In the genomic region with DNA sequence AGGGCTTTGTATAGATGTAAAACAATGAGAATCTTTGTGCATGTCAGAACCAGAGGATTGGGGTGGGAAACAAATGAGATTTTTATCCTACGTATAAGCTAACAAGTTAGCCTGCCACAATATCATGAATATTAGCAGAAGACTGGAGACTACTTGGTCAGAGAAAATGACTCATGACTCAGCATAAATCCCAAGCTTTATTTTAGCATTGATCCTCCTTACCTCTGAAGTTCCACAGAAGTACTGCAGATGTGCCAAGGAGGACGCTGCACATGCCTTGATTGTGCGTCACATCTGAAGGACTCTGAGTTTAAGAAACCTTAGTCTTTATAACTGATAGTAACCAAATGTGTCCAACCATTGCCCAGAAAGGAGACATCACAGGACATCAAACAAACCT, we compare ENCODE assay signal across 18 cellular contexts.
DNase-seq lines count a peak whose midpoint lies in the region; ATAC-seq, FAIRE-seq and TF ChIP-seq lines count a peak whose summit lies in the region.
"Had no signal": no experiment of that assay in that cellular context is flagged by ENCODE, and none has a peak within 500 bp of the region (broad histone marks: within the 10 kb centered on the region; RNA-seq: fewer than 3 reads in every experiment).

No MANE protein-coding gene starts in this region.

- no peak overlapping the region for H2AK5ac ChIP-seq in mesendoderm (ENCODE audit: low read length)

- peaks cover 13 to 25% (median 18%) of the 10 kb centered on the region in 3 donors for H3K9me3 Mint-ChIP-seq in T-cell

- CTCF ChIA-PET in HepG2 (lab: Yijun Ruan, JAX; ENCODE audit: low intra/inter-chr PET ratio, low total read pairs) (no interaction called here), T-cell (lab: Charles Lee) (no interaction called here), mammary epithelial cell (lab: Charles Lee; ENCODE audit: low non-redundant PET) (no interaction called here)

- H2AFZ ChIP-seq in HepG2 (ENCODE audit: low read length) = no peak overlapping the region
- no peak overlapping the region for H2AFZ ChIP-seq in mammary epithelial cell (ENCODE audit: low read depth, low read length)

- H3K4ac ChIP-seq in mesendoderm (ENCODE audit: low read depth, low read length) = peak overlapping the region; percentile 31

- no peak for TF ChIP-seq CTCF in HepG2 (CRISPR knock-in tag; IDR thresholded peaks at IDR 0.05)
- TF ChIP-seq CTCF in right lobe of liver (IDR thresholded peaks at IDR 0.05) = no peak
- TF ChIP-seq CTCF in mammary epithelial cell (conservative IDR thresholded peaks at IDR 0.05 in 1 of 2, IDR thresholded peaks at IDR 0.05 in 1 of 2; ENCODE audit: extremely low read depth in 1 of 2, insufficient read depth in 1 of 2, low read depth in 1 of 2, low read length in 2 of 2) = no peak

- H3K4me3 ChIP-seq in HepG2 (replicated peaks in 1 of 3; ENCODE audit: insufficient read depth in 1 of 3, low read depth in 2 of 3, low read length in 3 of 3) (no peak overlapping the region), right lobe of liver (no peak overlapping the region), SK-N-MC (no peak overlapping the region), mesendoderm (ENCODE audit: low read length) (no peak overlapping the region), mammary epithelial cell (replicated peaks in 1 of 3; ENCODE audit: insufficient read depth in 1 of 3, low read depth in 2 of 3, low read length in 3 of 3) (no peak overlapping the region)
- H3K4me3 ChIP-seq: BLaER1 treated with 17β-estradiol and CSF1 and Interleukin-3, amounts not matched to agents 10 nM and 100 nM; HAP-1 had no signal

- H4K8ac ChIP-seq in mesendoderm (ENCODE audit: low read depth, low read length) = no peak overlapping the region

- H3K9me3 ChIP-seq in HepG2 (ENCODE audit: low read length) (no peaks in the 10 kb centered on the region), right lobe of liver (no peaks in the 10 kb centered on the region), SK-N-MC (ENCODE audit: low read depth, low read length) (no peaks in the 10 kb centered on the region), mammary epithelial cell (replicated peaks; ENCODE audit: insufficient read depth, low read length) (peaks cover 10% of the 10 kb centered on the region)
- H3K9me3 ChIP-seq: BLaER1 treated with 17β-estradiol and CSF1 and Interleukin-3, amounts not matched to agents 10 nM and 100 nM; HAP-1 had no signal

- dilution Hi-C loops in mammary epithelial cell (cut with HindIII; ENCODE audit: low sequenced_read_pairs) = no loop called here

- H3K79me1 ChIP-seq in mesendoderm (ENCODE audit: low read length) = no peaks in the 10 kb centered on the region

- H3K4me2 ChIP-seq in HepG2 (ENCODE audit: low read depth, low read length) (no peak overlapping the region), mesendoderm (ENCODE audit: low read length) (no peak overlapping the region), mammary epithelial cell (ENCODE audit: insufficient read depth, low read depth, low read length) (no peak overlapping the region)
- H3K4me2 ChIP-seq: BLaER1 treated with 17β-estradiol and CSF1 and Interleukin-3, amounts not matched to agents 10 nM and 100 nM had no signal

- no peak for ATAC-seq in HepG2
- no peak for ATAC-seq in right lobe of liver
- ATAC-seq in T-cell (replicated peaks in 1 of 4) = no peak
- ATAC-seq: CD8-positive, alpha-beta T cell had no signal

- no peak overlapping the region for H2BK5ac ChIP-seq in mesendoderm (ENCODE audit: low read length)

- H3K18ac ChIP-seq in mesendoderm (ENCODE audit: low read length) = peak overlapping the region; percentile 68

- H2BK120ac ChIP-seq in mesendoderm (ENCODE audit: low read depth, low read length) = no peak overlapping the region

- no peak overlapping the region for H3K27ac Mint-ChIP-seq in T-cell
- H3K27ac Mint-ChIP-seq: B cell; CD8-positive, alpha-beta T cell had no signal

- no peak for TF ChIP-seq RAD21 in HepG2 (CRISPR knock-in tag; IDR thresholded peaks at IDR 0.05)

- no peak overlapping the region for H3K9ac ChIP-seq in HepG2 (ENCODE audit: insufficient read depth, low read depth, low read length)
- no peak overlapping the region for H3K9ac ChIP-seq in SK-N-MC (ENCODE audit: insufficient read length)
- H3K9ac ChIP-seq in mesendoderm (ENCODE audit: low read length) = no peak overlapping the region
- H3K9ac ChIP-seq in mammary epithelial cell (ENCODE audit: insufficient read depth, low read length) = no peak overlapping the region
- H3K9ac ChIP-seq: BLaER1 treated with 17β-estradiol and CSF1 and Interleukin-3, amounts not matched to agents 10 nM and 100 nM had no signal

- DNase-seq in HepG2 (ENCODE audit: low spot score) (no peak), right lobe of liver (no peak), SK-N-MC (ENCODE audit: low read depth, low spot score) (no peak), mesendoderm (no peak), renal cortical epithelial cell (ENCODE audit: low read depth) (peak; percentile 7), T-cell (no peak), mammary epithelial cell (no peak)
- DNase-seq in activated T-cell treated with anti-CD3 and anti-CD28 coated beads, Interleukin-2, amount 50 U/mL, for 48 hours = no peak
- DNase-seq: 8988T; Calu3; CD8-positive, alpha-beta T cell; DMS79 treated with DMSO at 0.1 percent for 48 hours; GF-D8 had no signal

- TF ChIP-seq POLR2A in HepG2 (IDR thresholded peaks at IDR 0.05; ENCODE audit: insufficient read depth in 1 of 2, low read depth in 2 of 2, low read length in 2 of 2) (no peak), right lobe of liver (IDR thresholded peaks at IDR 0.05) (no peak)

- H3K23ac ChIP-seq in mesendoderm (ENCODE audit: low read length) = no peak overlapping the region

- H2BK15ac ChIP-seq in mesendoderm (replicated peaks; ENCODE audit: low read depth) = no peak overlapping the region

- no peaks in the 10 kb centered on the region for H3K27me3 Mint-ChIP-seq in T-cell
- H3K27me3 Mint-ChIP-seq: B cell had no signal

- H3K4me3 Mint-ChIP-seq in T-cell = no peak overlapping the region
- H3K4me3 Mint-ChIP-seq: B cell; CD8-positive, alpha-beta T cell had no signal

- H3K36me3 Mint-ChIP-seq in T-cell = no peaks in the 10 kb centered on the region
- H3K36me3 Mint-ChIP-seq: CD8-positive, alpha-beta T cell had no signal

- H3K4me1 ChIP-seq in HepG2 (ENCODE audit: insufficient read depth, low read length) (no peaks in the 10 kb centered on the region), right lobe of liver (no peaks in the 10 kb centered on the region), mesendoderm (ENCODE audit: control insufficient read depth, low read depth, low read length) (no peaks in the 10 kb centered on the region), mammary epithelial cell (ENCODE audit: insufficient read depth, low read length) (no peaks in the 10 kb centered on the region)
- H3K4me1 ChIP-seq: HAP-1 had no signal

- BruUV-seq in HepG2 (replicated peaks; lab: Mats Ljungman, UMichigan) (no TSS peak), mammary epithelial cell (replicated peaks; lab: Mats Ljungman, UMichigan) (no TSS peak)

- H4K5ac ChIP-seq in mesendoderm (ENCODE audit: low read length) = no peak overlapping the region

- no peak for TF ChIP-seq EP300 in HepG2 (IDR thresholded peaks at IDR 0.05; ENCODE audit: low read depth in 2 of 2, low read length in 2 of 2)
- no peak for TF ChIP-seq EP300 in HepG2 (CRISPR knock-in tag; IDR thresholded peaks at IDR 0.05; ENCODE audit: borderline replicate concordance)

- intact Hi-C loops in HepG2 (cut with micrococcal nuclease; ENCODE audit: unreplicated experiment) = no loop called here
- intact Hi-C loops in right lobe of liver (cut with DNase I) = no loop called here
- intact Hi-C loops in mammary epithelial cell (cut with micrococcal nuclease) = no loop called here

- no peaks in the 10 kb centered on the region for H3K79me2 ChIP-seq in HepG2 (ENCODE audit: insufficient read depth, low read length)
- no peaks in the 10 kb centered on the region for H3K79me2 ChIP-seq in mesendoderm (ENCODE audit: control insufficient read depth, insufficient read depth, low read length)
- no peaks in the 10 kb centered on the region for H3K79me2 ChIP-seq in mammary epithelial cell (ENCODE audit: insufficient read depth, low read length)

- no peak for FAIRE-seq in HepG2 (lab: Jason Lieb, UNC)
- FAIRE-seq: HTR-8/SVneo had no signal

- in situ Hi-C loops in HepG2 (cut with HindIII; ENCODE audit: extremely low pct_ligation_motif_present, low pct_unique_long_range_greater_than_20kb) = no loop called here
- in situ Hi-C loops in mammary epithelial cell (cut with MboI; ENCODE audit: low sequenced_read_pairs in 2 of 2) = no loop called here

- H3K27me3 ChIP-seq in HepG2 (ENCODE audit: control insufficient read depth in 1 of 2, insufficient read depth in 2 of 2, low read length in 2 of 2) = no peaks in the 10 kb centered on the region
- H3K27me3 ChIP-seq in right lobe of liver = no peaks in the 10 kb centered on the region
- no peaks in the 10 kb centered on the region for H3K27me3 ChIP-seq in mesendoderm (ENCODE audit: insufficient read depth, low read length, poor library complexity)
- no peaks in the 10 kb centered on the region for H3K27me3 ChIP-seq in mammary epithelial cell (ENCODE audit: insufficient read depth, low read length)
- H3K27me3 ChIP-seq: BLaER1 treated with 17β-estradiol and CSF1 and Interleukin-3, amounts not matched to agents 10 nM and 100 nM had no signal

- 5% methylated on average over 3 of the region's 3 CpGs for WGBS in HepG2 (ENCODE audit: low lambda C conversion rate)
- WGBS in right lobe of liver (ENCODE audit: insufficient coverage, low coverage, low lambda C conversion rate, missing lambda C conversion rate) = 87% methylated on average over 3 of the region's 3 CpGs
- no CpG with 5 or more reads among the region's 3 CpGs for WGBS in mesendoderm (ENCODE audit: extremely low coverage, insufficient coverage, low lambda C conversion rate)
- 71% methylated on average over 3 of the region's 3 CpGs for WGBS in mammary epithelial cell (ENCODE audit: low coverage, missing lambda C conversion rate)

- H3K36me3 ChIP-seq in HepG2 (replicated peaks in 1 of 2; ENCODE audit: control insufficient read depth in 1 of 2, insufficient read depth in 2 of 2, low read length in 2 of 2) = no peaks in the 10 kb centered on the region
- H3K36me3 ChIP-seq in right lobe of liver = no peaks in the 10 kb centered on the region
- H3K36me3 ChIP-seq in SK-N-MC (ENCODE audit: insufficient read depth, low read length) = no peaks in the 10 kb centered on the region
- no peaks in the 10 kb centered on the region for H3K36me3 ChIP-seq in mesendoderm (ENCODE audit: control insufficient read depth, insufficient read depth, low read length)
- no peaks in the 10 kb centered on the region for H3K36me3 ChIP-seq in mammary epithelial cell (ENCODE audit: insufficient read depth, low read length)
- H3K36me3 ChIP-seq: BLaER1 treated with 17β-estradiol and CSF1 and Interleukin-3, amounts not matched to agents 10 nM and 100 nM; HAP-1 had no signal

- no peak overlapping the region for H3K27ac ChIP-seq in HepG2 (ENCODE audit: extremely low read length, insufficient read depth, low read length)
- H3K27ac ChIP-seq in right lobe of liver = no peak overlapping the region
- peak overlapping the region; percentile 1; the same call in 1 of the 2 replicates for H3K27ac ChIP-seq in SK-N-MC
- H3K27ac ChIP-seq in mesendoderm (ENCODE audit: low read depth, low read length) = no peak overlapping the region
- no peak overlapping the region for H3K27ac ChIP-seq in mammary epithelial cell (ENCODE audit: insufficient read depth, low read depth, low read length)
- H3K27ac ChIP-seq: BLaER1 treated with 17β-estradiol and CSF1 and Interleukin-3, amounts not matched to agents 10 nM and 100 nM; HL-60 had no signal

- no peaks in the 10 kb centered on the region for H3K4me1 Mint-ChIP-seq in T-cell
- H3K4me1 Mint-ChIP-seq: B cell had no signal

- POLR2A ChIA-PET in HepG2 (lab: Yijun Ruan, JAX) = no interaction called here
- POLR2A ChIA-PET in T-cell (lab: Charles Lee) = no interaction called here

- H3K56ac ChIP-seq in mesendoderm (ENCODE audit: low read length) = no peak overlapping the region

- no peaks in the 10 kb centered on the region for H4K20me1 ChIP-seq in HepG2 (ENCODE audit: insufficient read depth, low read length)
- no peaks in the 10 kb centered on the region for H4K20me1 ChIP-seq in mammary epithelial cell (ENCODE audit: insufficient read depth, low read length)
- H4K20me1 ChIP-seq: BLaER1 treated with 17β-estradiol and CSF1 and Interleukin-3, amounts not matched to agents 10 nM and 100 nM had no signal
